In the genomic region with DNA sequence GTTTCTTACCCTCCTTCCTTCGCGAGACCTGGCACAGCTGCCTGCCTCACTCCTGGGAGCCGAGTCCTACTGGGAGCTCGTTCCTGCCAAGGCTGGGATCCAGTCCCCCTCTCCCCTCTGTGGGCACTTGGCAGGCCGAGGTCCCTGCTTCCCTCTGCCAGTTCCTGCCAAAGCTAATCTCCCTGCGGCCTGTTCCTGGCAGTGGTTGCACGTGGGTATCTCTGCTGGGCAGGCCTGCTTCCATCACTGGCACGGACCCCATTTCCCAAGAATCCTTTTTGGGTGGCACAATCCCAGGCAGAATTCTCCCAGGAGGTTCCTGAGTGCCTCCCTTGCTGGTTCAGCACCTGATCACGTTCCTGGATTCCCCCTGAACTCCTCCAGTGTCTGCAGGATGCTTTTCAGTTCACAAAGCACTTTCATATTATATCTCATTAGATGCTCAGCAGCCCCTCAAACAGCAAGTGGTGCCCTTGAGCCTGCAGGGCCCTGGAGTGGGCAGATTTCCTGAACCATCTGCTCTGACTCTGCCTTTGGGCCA, we compare ENCODE assay signal across 17 cellular contexts.
DNase-seq lines count a peak whose midpoint lies in the region; ATAC-seq and TF ChIP-seq lines count a peak whose summit lies in the region.
"Had no signal": no experiment of that assay in that cellular context is flagged by ENCODE, and none has a peak within 500 bp of the region (broad histone marks: within the 10 kb centered on the region; RNA-seq: fewer than 3 reads in every experiment).

No MANE protein-coding gene starts in this region.

- H3K36me3 ChIP-seq in esophagus muscularis mucosa (no peaks in the 10 kb centered on the region), right lobe of liver (no peaks in the 10 kb centered on the region)
- H3K36me3 ChIP-seq: adrenal gland, ovary, spleen had no signal

- H3K9me3 ChIP-seq in T-helper 17 cell (ENCODE audit: control insufficient read depth, low read length, poor library complexity, severe bottlenecking): no peaks in the 10 kb centered on the region
- H3K9me3 ChIP-seq in esophagus muscularis mucosa: no peaks in the 10 kb centered on the region
- H3K9me3 ChIP-seq in right lobe of liver: no peaks in the 10 kb centered on the region
- H3K9me3 ChIP-seq: adrenal gland, ovary, spleen had no signal

- WGBS in esophagus muscularis mucosa: 58% methylated on average over 7 of the region's 9 CpGs
- 33% methylated on average over 1 of the region's 9 CpGs for WGBS in right lobe of liver (ENCODE audit: insufficient coverage, low coverage, low lambda C conversion rate, missing lambda C conversion rate)

- peaks cover 24% of the 10 kb centered on the region for H3K27me3 Mint-ChIP-seq in T-helper 17 cell
- H3K27me3 Mint-ChIP-seq in activated CD8-positive, alpha-beta T cell treated with anti-CD3 and anti-CD28 coated beads, Interleukin-2, amount 10 ng/mL, durations not matched to agents 7 days and 5 days (ENCODE audit: low read depth): peaks cover 12% of the 10 kb centered on the region

- H3K27ac ChIP-seq in esophagus muscularis mucosa (replicated peaks in 1 of 4) (peak overlapping the region in 3 of 4 donors; percentile 5 to 59 (median 50)), right lobe of liver (peak overlapping the region in 2 of 3 donors; percentile 43 to 51), substantia nigra (ENCODE audit: low read depth, low read length, poor library complexity, severe bottlenecking) (no peak overlapping the region)
- H3K27ac ChIP-seq: adrenal gland, ovary, spleen had no signal

- DNase-seq in T-helper 17 cell (no peak), esophagus muscularis mucosa (ENCODE audit: extremely low spot score) (no peak), right lobe of liver (peak; percentile 60 to 74 (median 65)), substantia nigra (lab: John Stamatoyannopoulos, UW) (peak in 32 of 49 donors; percentile 7 to 84 (median 36)), DMS53 (lab: John Stamatoyannopoulos, UW) (no peak)
- DNase-seq in stimulated activated CD4-positive, alpha-beta T cell treated with anti-CD3 and anti-CD28 coated beads, Interleukin-12 subunit alpha, Interleukin-12 subunit beta, amount 100 ng/mL, for 4 hours: no peak
- no peak for DNase-seq in activated CD8-positive, alpha-beta T cell treated with anti-CD3 and anti-CD28 coated beads, Interleukin-2, amount 10 ng/mL, durations not matched to agents 7 days and 5 days
- DNase-seq: activated effector memory CD4-positive, alpha-beta T cell treated with Interleukin-2 at 50 U/mL for 16 hours; adrenal gland; endodermal cell; GDM1; Karpas-422; OCI-M1; ovary; spleen had no signal

- no peak for TF ChIP-seq EP300 in esophagus muscularis mucosa (IDR thresholded peaks at IDR 0.05)

- peaks cover 7% of the 10 kb centered on the region for H3K4me1 Mint-ChIP-seq in T-helper 17 cell
- H3K4me1 Mint-ChIP-seq in activated CD8-positive, alpha-beta T cell treated with anti-CD3 and anti-CD28 coated beads, Interleukin-2, amount 10 ng/mL, durations not matched to agents 7 days and 5 days (ENCODE audit: low read depth): peaks cover 8% of the 10 kb centered on the region

- H3K27me3 ChIP-seq in esophagus muscularis mucosa (no peaks in the 10 kb centered on the region), right lobe of liver (no peaks in the 10 kb centered on the region)
- H3K27me3 ChIP-seq: adrenal gland, ovary had no signal

- H3K36me3 Mint-ChIP-seq in T-helper 17 cell (ENCODE audit: low read depth): peaks cover 4% of the 10 kb centered on the region
- H3K36me3 Mint-ChIP-seq in activated CD8-positive, alpha-beta T cell treated with anti-CD3 and anti-CD28 coated beads, Interleukin-2, amount 10 ng/mL, durations not matched to agents 7 days and 5 days (ENCODE audit: low read depth): no peaks in the 10 kb centered on the region

- TF ChIP-seq CTCF in esophagus muscularis mucosa (IDR thresholded peaks at IDR 0.05) (no peak), right lobe of liver (IDR thresholded peaks at IDR 0.05) (no peak)

- CTCF ChIA-PET in activated CD8-positive, alpha-beta T cell treated with anti-CD3 and anti-CD28 coated beads, Interleukin-2, amount 10 ng/mL, durations not matched to agents 7 days and 5 days (lab: Charles Lee): no interaction called here

- POLR2A ChIA-PET in activated CD8-positive, alpha-beta T cell treated with anti-CD3 and anti-CD28 coated beads, Interleukin-2, amount 10 ng/mL, durations not matched to agents 7 days and 5 days (lab: Charles Lee): no interaction called here

- H3K4me1 ChIP-seq in esophagus muscularis mucosa (peaks cover 5 to 28% (median 25%) of the 10 kb centered on the region in 4 donors), right lobe of liver (peaks cover 0 to 8% (median 3%) of the 10 kb centered on the region in 4 donors)

- no peak overlapping the region for H3K4me3 ChIP-seq in esophagus muscularis mucosa
- no peak overlapping the region for H3K4me3 ChIP-seq in right lobe of liver
- H3K4me3 ChIP-seq: adrenal gland, ovary, spleen had no signal

- H3K9me3 Mint-ChIP-seq in activated CD8-positive, alpha-beta T cell treated with anti-CD3 and anti-CD28 coated beads, Interleukin-2, amount 10 ng/mL, durations not matched to agents 7 days and 5 days (ENCODE audit: insufficient read depth): no peaks in the 10 kb centered on the region
- H3K9me3 Mint-ChIP-seq: endodermal cell had no signal

- ATAC-seq in T-helper 17 cell: no peak
- peak; percentile 2 to 76 (median 38) for ATAC-seq in right lobe of liver
- no peak for ATAC-seq in activated CD8-positive, alpha-beta T cell treated with anti-CD3 and anti-CD28 coated beads, Interleukin-2, amount 10 ng/mL, durations not matched to agents 7 days and 5 days
- ATAC-seq: activated CD4-positive, CD25-positive, alpha-beta regulatory T cell treated with anti-CD3 and anti-CD28 coated beads, Interleukin-2, amount 50 U/mL, for 24 hours had no signal

- intact Hi-C loops in esophagus muscularis mucosa (cut with DNase I) (no loop called here), right lobe of liver (cut with DNase I) (loop anchor here in 1 of 2 donors (10.0 kb wide), 1 partner anchor 304 kb away; no protein-coding TSS in a partner anchor)

- no peak overlapping the region for H3K4me3 Mint-ChIP-seq in T-helper 17 cell
- no peak overlapping the region for H3K4me3 Mint-ChIP-seq in activated CD8-positive, alpha-beta T cell treated with anti-CD3 and anti-CD28 coated beads, Interleukin-2, amount 10 ng/mL, durations not matched to agents 7 days and 5 days
- H3K4me3 Mint-ChIP-seq: B cell, endodermal cell had no signal

- peak overlapping the region; percentile 45 for H3K27ac Mint-ChIP-seq in T-helper 17 cell
- no peak overlapping the region for H3K27ac Mint-ChIP-seq in activated CD8-positive, alpha-beta T cell treated with anti-CD3 and anti-CD28 coated beads, Interleukin-2, amount 10 ng/mL, durations not matched to agents 7 days and 5 days
- H3K27ac Mint-ChIP-seq: B cell, endodermal cell had no signal

- TF ChIP-seq POLR2A in esophagus muscularis mucosa (IDR thresholded peaks at IDR 0.05; ENCODE audit: low read depth) (no peak), right lobe of liver (IDR thresholded peaks at IDR 0.05) (peak; percentile 19)

Comparison
In these comparisons a context has a peak if more than half of its experiments do, and no peak if none do; other contexts are left out.
1. ATAC-seq: peak in right lobe of liver (4 of 4); none in T-helper 17 cell (single experiment) and activated CD8-positive, alpha-beta T cell treated with anti-CD3 and anti-CD28 coated beads, Interleukin-2, amount 10 ng/mL, durations not matched to agents 7 days and 5 days (single experiment).
2. DNase-seq: peak in right lobe of liver (3 of 3) and substantia nigra (32 of 49); none in T-helper 17 cell (0 of 3), esophagus muscularis mucosa (single experiment), DMS53 (single experiment), stimulated activated CD4-positive, alpha-beta T cell treated with anti-CD3 and anti-CD28 coated beads, Interleukin-12 subunit alpha, Interleukin-12 subunit beta, amount 100 ng/mL, for 4 hours (single experiment) and activated CD8-positive, alpha-beta T cell treated with anti-CD3 and anti-CD28 coated beads, Interleukin-2, amount 10 ng/mL, durations not matched to agents 7 days and 5 days (single experiment).